In genomic region chr3:194984624-194985023, GRCh38 we compare ENCODE assay signal across 12 cellular contexts.
A peak's percentile ranks its signal among the peaks of the same experiment; 100 is the strongest.
DNase-seq lines count a peak whose midpoint lies in the region; ATAC-seq, FAIRE-seq and TF ChIP-seq lines count a peak whose summit lies in the region.
"Had no signal": no experiment of that assay in that cellular context is flagged by ENCODE, and none has a peak within 500 bp of the region (broad histone marks: within the 10 kb centered on the region; RNA-seq: fewer than 3 reads in every experiment).

No MANE protein-coding gene starts in this region.

- no peaks in the 10 kb centered on the region for H4K20me1 ChIP-seq in K562 (replicated peaks; ENCODE audit: control insufficient read depth, insufficient read depth, low read length)

- H3K36me3 ChIP-seq in K562 (ENCODE audit: control insufficient read depth, insufficient read depth, low read length), result no peaks in the 10 kb centered on the region
- no peaks in the 10 kb centered on the region for H3K36me3 ChIP-seq in gastrocnemius medialis

- H3K9me3 Mint-ChIP-seq in CD14-positive monocyte, result peaks cover 0 to 4% (median 2%) of the 10 kb centered on the region in 7 donors
- H3K9me3 Mint-ChIP-seq: effector memory CD8-positive, alpha-beta T cell had no signal

- no peaks in the 10 kb centered on the region for H3K9me3 ChIP-seq in K562 (replicated peaks; ENCODE audit: control insufficient read depth, insufficient read depth, low read depth, low read length)
- H3K9me3 ChIP-seq in gastrocnemius medialis, result no peaks in the 10 kb centered on the region

- peaks cover 56% of the 10 kb centered on the region for H3K4me1 Mint-ChIP-seq in CD14-positive monocyte

- intact Hi-C loops in CD14-positive monocyte (cut with micrococcal nuclease), result loop anchor here in 1 of 2 donors (5.0 kb wide), 1 partner anchor 123 kb away; no protein-coding TSS in a partner anchor
- intact Hi-C loops in K562 (cut with micrococcal nuclease), result no loop called here
- intact Hi-C loops in gastrocnemius medialis (cut with DNase I; ENCODE audit: low total_unique reads), result no loop called here

- H3K4me1 ChIP-seq in K562 (replicated peaks in 1 of 2; ENCODE audit: control insufficient read depth in 2 of 2, insufficient read depth in 2 of 2, low read length in 2 of 2) (peaks cover 0 to 8% of the 10 kb centered on the region in 2 experiments; a peak in 2 of 5 replicates), gastrocnemius medialis (peaks cover 0 to 6% of the 10 kb centered on the region in 2 donors)

- peaks cover 0 to 5% (median 2%) of the 10 kb centered on the region in 3 donors for H3K27me3 Mint-ChIP-seq in CD14-positive monocyte (ENCODE audit: low read depth in 3 of 3)

- in situ Hi-C loops in K562 (cut with MboI), result no loop called here
- in situ Hi-C loops in gastrocnemius medialis (cut with MboI; ENCODE audit: low sequenced_read_pairs in 4 of 4), result no loop called here

- peaks cover 2 to 6% of the 10 kb centered on the region in 2 donors for H3K36me3 Mint-ChIP-seq in CD14-positive monocyte

- BruUV-seq in K562 (replicated peaks; lab: Mats Ljungman, UMichigan), result no TSS peak

- 5% methylated on average over 9 of the region's 9 CpGs for WGBS in K562 (ENCODE audit: insufficient coverage, low coverage, missing lambda C conversion rate)

- H3K4me2 ChIP-seq in K562 (ENCODE audit: insufficient read depth, low read length), result peak overlapping the region; percentile 16; the same call in 1 of the 2 replicates

- TF ChIP-seq CTCF in CD14-positive monocyte (IDR thresholded peaks at IDR 0.05) (no peak), K562 (IDR thresholded peaks at IDR 0.05 in 2 of 3, conservative IDR thresholded peaks at IDR 0.05 in 1 of 3; ENCODE audit: insufficient read depth in 2 of 3, low read depth in 1 of 3, low read length in 3 of 3) (no peak), gastrocnemius medialis (IDR thresholded peaks at IDR 0.05 in 4 of 5, conservative IDR thresholded peaks at IDR 0.05 in 1 of 5) (no peak)

- H3K27me3 ChIP-seq in K562 (ENCODE audit: control insufficient read depth in 2 of 2, insufficient read depth in 2 of 2, low read length in 2 of 2) (peaks cover 22 to 62% of the 10 kb centered on the region in 2 experiments), gastrocnemius medialis (no peaks in the 10 kb centered on the region)

- no peak for TF ChIP-seq RAD21 in K562 (CRISPR knock-in tag; conservative IDR thresholded peaks at IDR 0.05 in 1 of 2, IDR thresholded peaks at IDR 0.05 in 1 of 2)

- H2AFZ ChIP-seq in K562 (ENCODE audit: low read depth, low read length), result peak overlapping the region; percentile 33; the same call in 1 of the 2 replicates

- no peaks in the 10 kb centered on the region for H3K9me1 ChIP-seq in K562 (ENCODE audit: control insufficient read depth, insufficient read depth, low read length)

- TF ChIP-seq POLR2A in K562 (conservative IDR thresholded peaks at IDR 0.05) (no peak), gastrocnemius medialis (IDR thresholded peaks at IDR 0.05) (no peak)

- TF ChIP-seq EP300 in K562 (IDR thresholded peaks at IDR 0.05; ENCODE audit: low read length), result no peak

- H3K4me3 Mint-ChIP-seq in CD14-positive monocyte, result peak overlapping the region; percentile 73 to 74
- H3K4me3 Mint-ChIP-seq: effector memory CD8-positive, alpha-beta T cell had no signal

- H3K27ac Mint-ChIP-seq in CD14-positive monocyte, result peak overlapping the region in 3 of 7 donors; percentile 32 to 74 (median 36)
- H3K27ac Mint-ChIP-seq: effector memory CD8-positive, alpha-beta T cell had no signal

- H3K4me3 ChIP-seq in K562 (no peak overlapping the region), gastrocnemius medialis (peak overlapping the region in 3 of 4 donors; percentile 8 to 36 (median 18))

- no peaks in the 10 kb centered on the region for H3K79me2 ChIP-seq in K562 (ENCODE audit: control insufficient read depth, insufficient read depth, low read length)

- no peak overlapping the region for H3K9ac ChIP-seq in K562 (ENCODE audit: insufficient read depth in 1 of 2, low read depth in 2 of 2, low read length in 2 of 2)

- H3K27ac ChIP-seq in K562 (ENCODE audit: extremely low read depth, low read depth, low read length) (no peak overlapping the region), gastrocnemius medialis (no peak overlapping the region)

- CTCF ChIA-PET in K562 (lab: Yijun Ruan, JAX; ENCODE audit: low intra/inter-chr PET ratio), result no interaction called here

- DNase-seq in CD14-positive monocyte (ENCODE audit: low spot score), result no peak
- DNase-seq in K562 (ENCODE audit: extremely low read depth in 1 of 4, low spot score in 3 of 4), result no peak
- peak; percentile 45 for DNase-seq in left lobe of liver (ENCODE audit: low spot score)
- no peak for DNase-seq in gastrocnemius medialis
- no peak for DNase-seq in NOMO-1 (lab: John Stamatoyannopoulos, UW; ENCODE audit: unreplicated experiment in 2 of 2)
- DNase-seq: effector memory CD8-positive, alpha-beta T cell; NCI-H1105 treated with DMSO at 0.1 percent for 48 hours; SIG-M5 had no signal

- ATAC-seq in K562 (no peak), left lobe of liver (no peak), gastrocnemius medialis (peak in 1 of 2 donors; percentile 8), GM21737 (IDR thresholded peaks at IDR 0.05; ENCODE audit: unreplicated experiment) (no peak), HG03460 (IDR thresholded peaks at IDR 0.05; ENCODE audit: unreplicated experiment) (no peak)
- no peak for ATAC-seq in activated CD4-positive, CD25-positive, alpha-beta regulatory T cell treated with anti-CD3 and anti-CD28 coated beads, Interleukin-2, amount 50 U/mL, for 24 hours
- ATAC-seq: effector memory CD8-positive, alpha-beta T cell had no signal

- POLR2A ChIA-PET in K562 (lab: Yijun Ruan, JAX), result interaction anchor here (0.6 to 1.4 kb wide), 5 partner anchors 8 to 120 kb away, joined by 3 to 5 read pairs (median 3); no protein-coding TSS in a partner anchor

- FAIRE-seq in K562 (lab: Jason Lieb, UNC), result no peak
- FAIRE-seq: TTC549 had no signal

TF ChIP-seq in K562, 482 proteins besides CTCF, POLR2A, EP300 and RAD21:
- TF ChIP-seq NONO (IDR thresholded peaks at IDR 0.05; ENCODE audit: low read depth in 2 of 2, low read length in 1 of 2) (no peak), PCBP1 (IDR thresholded peaks at IDR 0.05; ENCODE audit: low read depth, low read length, poor library complexity, severe bottlenecking) (no peak), ZNF75A (CRISPR knock-in tag; IDR thresholded peaks at IDR 0.05) (no peak), TEAD2 (tag; IDR thresholded peaks at IDR 0.05) (no peak), ZNF717 (CRISPR knock-in tag; IDR thresholded peaks at IDR 0.05) (no peak), ZNF445 (CRISPR knock-in tag; IDR thresholded peaks at IDR 0.05; ENCODE audit: low read depth) (no peak), RBM34 (IDR thresholded peaks at IDR 0.05; ENCODE audit: borderline replicate concordance, insufficient read depth, low read length) (no peak), ELK3 (CRISPR knock-in tag; IDR thresholded peaks at IDR 0.05) (no peak), ZBTB17 (CRISPR knock-in tag; IDR thresholded peaks at IDR 0.05) (no peak), CBFA2T3 (IDR thresholded peaks at IDR 0.05) (no peak), MTF1 (CRISPR knock-in tag; IDR thresholded peaks at IDR 0.05; ENCODE audit: borderline replicate concordance) (no peak), ZNF655 (CRISPR knock-in tag; IDR thresholded peaks at IDR 0.05) (no peak), MIER1 (IDR thresholded peaks at IDR 0.05; ENCODE audit: low read depth) (no peak)
TF ChIP-seq in K562: peak in this region for 0.
